Comparison of ENCODE assay signal across 19 cellular contexts in genomic region chr21:34363733-34364132, GRCh38. TPM values are rescaled to one million over a fixed set of nuclear protein-coding genes. Genes with fewer than 3 reads are reported as not detected.
DNase-seq lines count a peak whose midpoint lies in the region; ATAC-seq, FAIRE-seq and TF ChIP-seq lines count a peak whose summit lies in the region.
"Had no signal": no experiment of that assay in that cellular context is flagged by ENCODE, and none has a peak within 500 bp of the region (broad histone marks: within the 10 kb centered on the region; RNA-seq: fewer than 3 reads in every experiment).

A gene with protein sequence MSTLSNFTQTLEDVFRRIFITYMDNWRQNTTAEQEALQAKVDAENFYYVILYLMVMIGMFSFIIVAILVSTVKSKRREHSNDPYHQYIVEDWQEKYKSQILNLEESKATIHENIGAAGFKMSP (plus strand): TSS chr21:34364006. CDS start chr21:34370479, 6,473 bp downstream.

- WGBS in HepG2 (ENCODE audit: low lambda C conversion rate) = 13% methylated on average over 3 of the region's 3 CpGs
- 31 to 76% (median 45%) methylated on average over 3 of the region's 3 CpGs for WGBS in small intestine, 3 donors

- ATAC-seq in HepG2 = no peak
- no peak for ATAC-seq in lower lobe of right lung
- ATAC-seq in HG03439 (IDR thresholded peaks at IDR 0.05; ENCODE audit: unreplicated experiment) = no peak
- ATAC-seq: A549 had no signal

- no peak within 1 kb of the TSS for H3K4me3 Mint-ChIP-seq in CD14-positive monocyte

- CTCF ChIA-PET in HepG2 (lab: Yijun Ruan, JAX; ENCODE audit: low intra/inter-chr PET ratio, low total read pairs) = no interaction called here

- no peak for TF ChIP-seq RAD21 in HepG2 (CRISPR knock-in tag; IDR thresholded peaks at IDR 0.05)

- no peak within 1 kb of the TSS for H3K4me3 ChIP-seq in bronchial epithelial cell (ENCODE audit: low read depth, low read length)
- H3K4me3 ChIP-seq in HepG2 (replicated peaks in 1 of 3; ENCODE audit: insufficient read depth in 1 of 3, low read depth in 2 of 3, low read length in 3 of 3) = no peak within 1 kb of the TSS
- H3K4me3 ChIP-seq in small intestine (ENCODE audit: low read depth in 1 of 2, low read length in 2 of 2) = no peak within 1 kb of the TSS
- no peak within 1 kb of the TSS for H3K4me3 ChIP-seq in lower lobe of right lung
- H3K4me3 ChIP-seq: A549, GM23248, Peyer's patch had no signal

- POLR2A ChIA-PET in HepG2 (lab: Yijun Ruan, JAX) = no interaction called here

- no peak within 1 kb of the TSS for H3K27ac ChIP-seq in HepG2 (ENCODE audit: extremely low read length, insufficient read depth, low read length)
- H3K27ac ChIP-seq in small intestine (ENCODE audit: low read depth in 1 of 2, low read length in 1 of 2) = no peak within 1 kb of the TSS
- no peak within 1 kb of the TSS for H3K27ac ChIP-seq in lower lobe of right lung
- H3K27ac ChIP-seq: A549, GM23248, Peyer's patch had no signal

- H3K36me3 ChIP-seq in bronchial epithelial cell (ENCODE audit: control insufficient read depth, insufficient read depth, low read length) = no peaks in the 10 kb centered on the region
- no peaks in the 10 kb centered on the region for H3K36me3 ChIP-seq in HepG2 (replicated peaks in 1 of 2; ENCODE audit: control insufficient read depth in 1 of 2, insufficient read depth in 2 of 2, low read length in 2 of 2)
- no peaks in the 10 kb centered on the region for H3K36me3 ChIP-seq in small intestine (ENCODE audit: control insufficient read depth in 2 of 2, insufficient read depth in 2 of 2, low read length in 2 of 2)
- no peaks in the 10 kb centered on the region for H3K36me3 ChIP-seq in lower lobe of right lung
- H3K36me3 ChIP-seq: Peyer's patch had no signal

- H3K4me1 ChIP-seq in HepG2 (ENCODE audit: insufficient read depth, low read length) (peaks cover 39% of the 10 kb centered on the region), small intestine (ENCODE audit: control insufficient read depth in 2 of 2, insufficient read depth in 1 of 2, low read depth in 1 of 2, low read length in 1 of 2) (no peaks in the 10 kb centered on the region), lower lobe of right lung (peaks cover 7% of the 10 kb centered on the region)
- H3K4me1 ChIP-seq: Peyer's patch had no signal

- no peak for TF ChIP-seq CTCF in CD14-positive monocyte (IDR thresholded peaks at IDR 0.05)
- TF ChIP-seq CTCF in bronchial epithelial cell (IDR thresholded peaks at IDR 0.05; ENCODE audit: insufficient read depth, low read length, severe bottlenecking) = no peak
- no peak for TF ChIP-seq CTCF in HepG2 (CRISPR knock-in tag; IDR thresholded peaks at IDR 0.05)
- no peak for TF ChIP-seq CTCF in lower lobe of right lung (IDR thresholded peaks at IDR 0.05)

- intact Hi-C loops in CD14-positive monocyte (cut with micrococcal nuclease) = no loop called here
- intact Hi-C loops in HepG2 (cut with micrococcal nuclease; ENCODE audit: unreplicated experiment) = no loop called here
- intact Hi-C loops in lower lobe of right lung (cut with DNase I) = no loop called here

- no peak for TF ChIP-seq EP300 in HepG2 (IDR thresholded peaks at IDR 0.05; ENCODE audit: low read depth in 2 of 2, low read length in 2 of 2)
- TF ChIP-seq EP300 in HepG2 (CRISPR knock-in tag; IDR thresholded peaks at IDR 0.05; ENCODE audit: borderline replicate concordance) = no peak

- no peaks in the 10 kb centered on the region for H3K36me3 Mint-ChIP-seq in CD14-positive monocyte
- H3K36me3 Mint-ChIP-seq: CD4-positive, alpha-beta memory T cell had no signal

- H3K9me3 ChIP-seq in HepG2 (ENCODE audit: low read length) (no peaks in the 10 kb centered on the region), small intestine (ENCODE audit: control insufficient read depth, low read depth) (no peaks in the 10 kb centered on the region), lower lobe of right lung (no peaks in the 10 kb centered on the region)
- H3K9me3 ChIP-seq: A549, Peyer's patch had no signal

- H2AFZ ChIP-seq in HepG2 (ENCODE audit: low read length) = no peak within 1 kb of the TSS

- peak within 1 kb of the TSS; percentile 35; the same call in 1 of the 2 replicates for H3K4me2 ChIP-seq in HepG2 (ENCODE audit: low read depth, low read length)
- H3K4me2 ChIP-seq: A549 had no signal

- H3K27me3 Mint-ChIP-seq in CD14-positive monocyte (ENCODE audit: low read depth in 3 of 3) = peaks cover 0 to 16% (median 9%) of the 10 kb centered on the region in 3 donors

- DNase-seq in CD14-positive monocyte (ENCODE audit: low spot score) = no peak
- DNase-seq in bronchial epithelial cell (ENCODE audit: low read depth) = peak; percentile 5
- no peak for DNase-seq in HepG2 (ENCODE audit: low spot score)
- peak; percentile 13 for DNase-seq in small intestine
- DNase-seq in lower lobe of right lung = no peak
- DNase-seq in NAMALWA (ENCODE audit: low spot score) = no peak
- DNase-seq: Calu3; CD4-positive, alpha-beta memory T cell; GM23248; HCEC 1CT; NCI-H1105 treated with DMSO at 0.1 percent for 48 hours; NCI-H1694 had no signal

- H4K20me1 ChIP-seq in HepG2 (ENCODE audit: insufficient read depth, low read length) = no peaks in the 10 kb centered on the region

- H3K27ac Mint-ChIP-seq in CD14-positive monocyte = peak within 1 kb of the TSS in 5 of 7 donors; percentile 17 to 81 (median 52)
- H3K27ac Mint-ChIP-seq: CD4-positive, alpha-beta memory T cell had no signal

- TF ChIP-seq POLR2A in HepG2 (IDR thresholded peaks at IDR 0.05; ENCODE audit: insufficient read depth in 1 of 2, low read depth in 2 of 2, low read length in 2 of 2) = no peak

- peaks cover 14% of the 10 kb centered on the region for H3K4me1 Mint-ChIP-seq in CD14-positive monocyte

- BruUV-seq in HepG2 (replicated peaks; lab: Mats Ljungman, UMichigan) = no TSS peak

- no peaks in the 10 kb centered on the region for H3K79me2 ChIP-seq in HepG2 (ENCODE audit: insufficient read depth, low read length)

- in situ Hi-C loops in HepG2 (cut with HindIII; ENCODE audit: extremely low pct_ligation_motif_present, low pct_unique_long_range_greater_than_20kb) = no loop called here

- no peaks in the 10 kb centered on the region for H3K27me3 ChIP-seq in bronchial epithelial cell (ENCODE audit: control insufficient read depth, insufficient read depth, low read length)
- H3K27me3 ChIP-seq in HepG2 (ENCODE audit: control insufficient read depth in 1 of 2, insufficient read depth in 2 of 2, low read length in 2 of 2) = no peaks in the 10 kb centered on the region
- H3K27me3 ChIP-seq in small intestine (ENCODE audit: control insufficient read depth in 2 of 2, insufficient read depth in 2 of 2, low read length in 2 of 2) = no peaks in the 10 kb centered on the region
- H3K27me3 ChIP-seq in lower lobe of right lung (ENCODE audit: low read depth) = peaks cover 4% of the 10 kb centered on the region
- H3K27me3 ChIP-seq: Peyer's patch had no signal

- no peak for FAIRE-seq in bronchial epithelial cell (lab: Jason Lieb, UNC)
- no peak for FAIRE-seq in HepG2 (lab: Jason Lieb, UNC)
- FAIRE-seq in small intestine (lab: Jason Lieb, UNC) = no peak
- FAIRE-seq: A549, GM12891, GM18507 had no signal

- H3K9me3 Mint-ChIP-seq in CD14-positive monocyte = peaks cover 0 to 4% (median 1%) of the 10 kb centered on the region in 7 donors

- no peak within 1 kb of the TSS for H3K9ac ChIP-seq in HepG2 (ENCODE audit: insufficient read depth, low read depth, low read length)
- H3K9ac ChIP-seq: GM23248 had no signal

TF ChIP-seq in HepG2, 621 proteins besides CTCF, POLR2A, EP300 and RAD21 (continues in another document):
- TF ChIP-seq TIGD3 (CRISPR knock-in tag; IDR thresholded peaks at IDR 0.05; ENCODE audit: borderline replicate concordance) (no peak), PHF20 (CRISPR knock-in tag; IDR thresholded peaks at IDR 0.05) (no peak), REL (CRISPR knock-in tag; conservative IDR thresholded peaks at IDR 0.05) (no peak), ZNF3 (CRISPR knock-in tag; IDR thresholded peaks at IDR 0.05) (no peak), ZNF496 (CRISPR knock-in tag; IDR thresholded peaks at IDR 0.05; ENCODE audit: insufficient replicate concordance) (no peak), HMG20A (CRISPR knock-in tag; IDR thresholded peaks at IDR 0.05; ENCODE audit: borderline replicate concordance) (no peak)

RNA-seq across cellular contexts. Expression of the gene that starts here (rescaled TPM):
- polyA plus RNA-seq in CD14-positive monocyte (under 1 TPM in 1 of 2 donors, not detected in 1; 0.27 TPM), HepG2 (2011; rRNA removed) (0.07 TPM in 1 of 2 replicates, not detected in the other), small intestine (under 1 TPM in 1 of 3 donors, not detected in 2; 0.52 TPM)
- total RNA-seq in bronchial epithelial cell (not detected in 2 replicates), HepG2 (2016; rRNA removed; fragmentation: Illumina TruSeq; extraction: Trizol) (not detected in 2 replicates), lower lobe of right lung (not detected)
- total RNA-seq in HepG2 (2016; cell fraction: cytosol; rRNA removed; fragmentation: Illumina TruSeq; extraction: Trizol; ENCODE audit: low read depth) = not detected in 2 replicates
- not detected in 2 replicates for total RNA-seq in HepG2 (2016; cell fraction: insoluble cytoplasmic fraction; rRNA removed; fragmentation: Illumina TruSeq; extraction: Trizol)
- total RNA-seq in HepG2 (2016; cell fraction: membrane; rRNA removed; fragmentation: Illumina TruSeq; extraction: Trizol) = not detected in 2 replicates
- not detected in 2 replicates for total RNA-seq in HepG2 (2016; cell fraction: nucleus; rRNA removed; fragmentation: Illumina TruSeq; extraction: Trizol)
- not detected in 2 replicates for polyA plus RNA-seq in HepG2 (2011; cell fraction: cytosol; rRNA removed)
- polyA plus RNA-seq in HepG2 (2011; cell fraction: nucleus; rRNA removed) = not detected in 2 replicates
- polyA plus RNA-seq in HepG2 (2012) = not detected in 2 replicates
- polyA plus RNA-seq in HepG2 (2016; cell fraction: cytosol; fragmentation: Illumina TruSeq; extraction: Trizol; ENCODE audit: low read depth) = not detected in 2 replicates
- not detected in 2 replicates for polyA plus RNA-seq in HepG2 (2016; cell fraction: insoluble cytoplasmic fraction; fragmentation: Illumina TruSeq; extraction: Trizol; ENCODE audit: low read depth)
- not detected in 2 replicates for polyA plus RNA-seq in HepG2 (2016; cell fraction: membrane; fragmentation: Illumina TruSeq; extraction: Trizol; ENCODE audit: low read depth)
- polyA plus RNA-seq in HepG2 (2016; cell fraction: nucleus; fragmentation: Illumina TruSeq; extraction: Trizol; ENCODE audit: insufficient read depth, low read depth) = not detected in 2 replicates
- not detected in 2 replicates for polyA minus RNA-seq in HepG2 (2011; rRNA and poly(A)+ RNA removed; ENCODE audit: low replicate concordance)
- not detected in 2 replicates for polyA minus RNA-seq in HepG2 (2011; cell fraction: cytosol; rRNA and poly(A)+ RNA removed)
- polyA minus RNA-seq in HepG2 (2011; cell fraction: nucleus; rRNA and poly(A)+ RNA removed) = not detected in 2 replicates
- total RNA-seq: Calu3; CD4-positive, alpha-beta memory T cell; GM23248; NCI-H460; Peyer's patch had no signal
- polyA plus RNA-seq: A549, BJ had no signal

Comparison
In these comparisons a context has a peak if more than half of its experiments do, and no peak if none do; other contexts are left out.
1. Peak in DNase-seq in bronchial epithelial cell; RNA of the gene not detected or under 1 TPM.
2. Peak in DNase-seq in small intestine; RNA of the gene not detected or under 1 TPM.